In genomic region chr2:104853926-104854506, GRCh38 we compare ENCODE assay signal across 8 cellular contexts.
DNase-seq lines count a peak whose midpoint lies in the region; ATAC-seq and TF ChIP-seq lines count a peak whose summit lies in the region.

Gene POU3F3 (plus strand): TSS chr2:104854115. CDS start chr2:104855511, 1,396 bp downstream.

- peak within 1 kb of the TSS; percentile 82 for H3K27ac Mint-ChIP-seq in central memory CD8-positive, alpha-beta T cell (ENCODE audit: low read depth)

- peaks cover 27% of the 10 kb centered on the region for H3K27me3 ChIP-seq in OCI-LY3 (ENCODE audit: low read depth, low read length)
- no peaks in the 10 kb centered on the region for H3K27me3 ChIP-seq in layer of hippocampus (ENCODE audit: control insufficient read depth, insufficient read depth, low read length)

- no peaks in the 10 kb centered on the region for H3K9me3 ChIP-seq in OCI-LY3 (ENCODE audit: insufficient read depth, low read length)

- peak within 1 kb of the TSS; percentile 12; the same call in 1 of the 2 replicates for H3K9ac ChIP-seq in OCI-LY3 (ENCODE audit: low read length)

- H3K36me3 Mint-ChIP-seq in central memory CD8-positive, alpha-beta T cell (ENCODE audit: insufficient read depth) = peaks cover 13% of the 10 kb centered on the region

- peaks cover 37% of the 10 kb centered on the region for H3K4me1 Mint-ChIP-seq in central memory CD8-positive, alpha-beta T cell

- DNase-seq in ACHN = peak; percentile 99
- no peak for DNase-seq in central memory CD8-positive, alpha-beta T cell (ENCODE audit: low spot score in 2 of 2)
- DNase-seq in stimulated activated CD8-positive, alpha-beta memory T cell treated with anti-CD3 and anti-CD28 coated beads, Interleukin-12 subunit alpha, Interleukin-12 subunit beta, amount 100 ng/mL, for 1 hour (ENCODE audit: low read depth) = peak; percentile 22

- H3K27ac ChIP-seq in OCI-LY3 (ENCODE audit: low read length) = no peak within 1 kb of the TSS
- peak within 1 kb of the TSS; percentile 93 for H3K27ac ChIP-seq in layer of hippocampus (ENCODE audit: low read depth, low read length)

- no peaks in the 10 kb centered on the region for H3K36me3 ChIP-seq in OCI-LY3 (replicated peaks; ENCODE audit: low read depth, low read length)

- in situ Hi-C loops in ACHN (cut with HindIII; ENCODE audit: low pct_ligation_motif_present, low pct_unique_long_range_greater_than_20kb, low sequenced_read_pairs) = no loop called here

- H3K9me3 Mint-ChIP-seq in central memory CD8-positive, alpha-beta T cell = peaks cover 6% of the 10 kb centered on the region

- no peaks in the 10 kb centered on the region for H4K20me1 ChIP-seq in OCI-LY3 (ENCODE audit: insufficient read depth, low read length)

- H2AFZ ChIP-seq in OCI-LY3 (ENCODE audit: low read depth, low read length) = peak within 1 kb of the TSS; percentile 30; the same call in 1 of the 2 replicates

- H3K4me3 Mint-ChIP-seq in central memory CD8-positive, alpha-beta T cell = peak within 1 kb of the TSS; percentile 78

- H3K4me1 ChIP-seq in OCI-LY3 (ENCODE audit: low read length) = peaks cover 20% of the 10 kb centered on the region

- no peaks in the 10 kb centered on the region for H3K79me2 ChIP-seq in OCI-LY3 (ENCODE audit: low read length)

- H3K27me3 Mint-ChIP-seq in central memory CD8-positive, alpha-beta T cell = peaks cover 84% of the 10 kb centered on the region

- no peak for TF ChIP-seq CTCF in OCI-LY3 (IDR thresholded peaks at IDR 0.05; ENCODE audit: low read depth, low read length)

- ATAC-seq in GM19438 (IDR thresholded peaks at IDR 0.05; ENCODE audit: low read depth, unreplicated experiment) = peak; percentile 48
- ATAC-seq in central memory CD8-positive, alpha-beta T cell (replicated peaks; ENCODE audit: extremely low read depth, poor library complexity, severe bottlenecking) = no peak
- ATAC-seq in HG02763 (IDR thresholded peaks at IDR 0.05; ENCODE audit: unreplicated experiment) = no peak
- no peak for ATAC-seq in HG02884 (IDR thresholded peaks at IDR 0.05; ENCODE audit: unreplicated experiment)

- peak within 1 kb of the TSS; percentile 77 for H3K4me3 ChIP-seq in OCI-LY3 (ENCODE audit: low read length)

- peak within 1 kb of the TSS; percentile 81 for H3K4me2 ChIP-seq in OCI-LY3 (ENCODE audit: low read length)

Comparison
In these comparisons a context has a peak if more than half of its experiments do, and no peak if none do; other contexts are left out.
1. DNase-seq: peak in ACHN (single experiment) and stimulated activated CD8-positive, alpha-beta memory T cell treated with anti-CD3 and anti-CD28 coated beads, Interleukin-12 subunit alpha, Interleukin-12 subunit beta, amount 100 ng/mL, for 1 hour (single experiment); none in central memory CD8-positive, alpha-beta T cell (0 of 2).